ENCODE assay signal across 13 cellular contexts in the genomic region with DNA sequence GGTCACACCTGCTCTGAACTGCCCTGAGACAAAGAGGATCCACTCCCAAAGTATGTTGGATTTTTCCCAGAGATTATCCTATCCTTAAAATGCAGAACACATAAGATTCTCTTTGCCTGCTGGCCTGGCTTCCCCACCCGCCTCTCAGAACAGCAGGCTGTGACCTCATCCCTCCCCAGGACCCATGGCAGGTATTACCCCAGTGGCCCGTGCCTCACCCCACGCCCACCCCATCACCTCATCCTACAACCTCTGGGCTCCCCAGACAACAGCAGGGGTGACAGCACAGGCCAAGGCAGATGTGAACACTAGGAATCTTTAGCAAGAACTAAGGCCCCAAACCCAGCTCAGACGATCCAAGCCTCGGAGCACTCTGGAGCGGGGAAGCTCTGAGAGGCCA. TPM values are rescaled to one million over a fixed set of nuclear protein-coding genes. Genes with fewer than 3 reads are reported as not detected.
DNase-seq lines count a peak whose midpoint lies in the region; ATAC-seq and TF ChIP-seq lines count a peak whose summit lies in the region.
"Had no signal": no experiment of that assay in that cellular context is flagged by ENCODE, and none has a peak within 500 bp of the region (broad histone marks: within the 10 kb centered on the region; RNA-seq: fewer than 3 reads in every experiment).

No MANE protein-coding gene starts in this region.

- H3K27ac Mint-ChIP-seq in Caco-2 (ENCODE audit: unreplicated experiment) (peak overlapping the region; percentile 17), WTC11 (peak overlapping the region; percentile 8; the same call in 1 of the 2 replicates), memory B cell (peak overlapping the region; percentile 24)
- no peak overlapping the region for H3K27ac Mint-ChIP-seq in stimulated activated naive B cell treated with anti-CD40 and anti-IgM and Interleukin-4, amounts not matched to agents 10 μg/mL and 1 μg/mL and 100 μg/mL, for 72 hours
- H3K27ac Mint-ChIP-seq: CD4-positive, alpha-beta T cell had no signal

- intact Hi-C loops in Caco-2 (cut with micrococcal nuclease; ENCODE audit: unreplicated experiment), result loop anchor here (1.0 to 2.0 kb wide), 3 partner anchors 30 to 143 kb away; no protein-coding TSS in a partner anchor

- H3K36me3 Mint-ChIP-seq in Caco-2 (ENCODE audit: insufficient read depth, unreplicated experiment), result no peaks in the 10 kb centered on the region
- no peaks in the 10 kb centered on the region for H3K36me3 Mint-ChIP-seq in WTC11
- no peaks in the 10 kb centered on the region for H3K36me3 Mint-ChIP-seq in memory B cell
- no peaks in the 10 kb centered on the region for H3K36me3 Mint-ChIP-seq in stimulated activated naive B cell treated with anti-CD40 and anti-IgM and Interleukin-4, amounts not matched to agents 10 μg/mL and 1 μg/mL and 100 μg/mL, for 72 hours

- DNase-seq in Caco-2 (no peak), WTC11 (ENCODE audit: low spot score) (no peak), memory B cell (ENCODE audit: low spot score in 2 of 2) (no peak)
- DNase-seq in stimulated activated naive B cell treated with anti-CD40 and anti-IgM and Interleukin-4, amounts not matched to agents 10 μg/mL and 1 μg/mL and 100 μg/mL, for 72 hours, result no peak
- no peak for DNase-seq in activated naive CD4-positive, alpha-beta T cell treated with anti-CD3 and anti-CD28 coated beads, Interleukin-2, amount 50 U/mL, for 16 hours

- CTCF ChIA-PET in Caco-2 (lab: Charles Lee) (interaction anchor here (0.7 to 1.8 kb wide), 8 partner anchors 29 to 183 kb away, joined by 4 to 42 read pairs (median 6); a partner anchor contains a TSS), WTC11 (lab: Charles Lee) (interaction anchor here (0.6 to 4.3 kb wide), 39 partner anchors 8 to 236 kb away, joined by 3 to 169 read pairs (median 7); a partner anchor contains a TSS)

- H3K9me3 ChIP-seq in Caco-2, result no peaks in the 10 kb centered on the region
- H3K9me3 ChIP-seq: A549, BE2C, SK-N-SH had no signal

- BruUV-seq in Caco-2 (replicated peaks; lab: Mats Ljungman, UMichigan), result no TSS peak

- H3K4me1 ChIP-seq in Caco-2, result no peaks in the 10 kb centered on the region

- POLR2A ChIA-PET in Caco-2 (lab: Charles Lee) (interaction anchor here (0.7 kb wide), 1 partner anchor 25 kb away, joined by 3 read pairs; no protein-coding TSS in a partner anchor), WTC11 (lab: Charles Lee) (interaction anchor here (0.5 to 1.6 kb wide), 5 partner anchors 29 to 1871 kb away, joined by 3 to 7 read pairs (median 5); a partner anchor contains a TSS)

- H3K4me3 Mint-ChIP-seq in Caco-2 (ENCODE audit: unreplicated experiment) (no peak overlapping the region), WTC11 (no peak overlapping the region), memory B cell (no peak overlapping the region)
- no peak overlapping the region for H3K4me3 Mint-ChIP-seq in stimulated activated naive B cell treated with anti-CD40 and anti-IgM and Interleukin-4, amounts not matched to agents 10 μg/mL and 1 μg/mL and 100 μg/mL, for 72 hours
- H3K4me3 Mint-ChIP-seq: CD4-positive, alpha-beta T cell had no signal

- H3K27me3 ChIP-seq in Caco-2 (replicated peaks; ENCODE audit: control insufficient read depth, insufficient read depth, low read length), result no peaks in the 10 kb centered on the region; the same call in 1 of the 2 replicates
- H3K27me3 ChIP-seq: BE2C had no signal

- H3K9me3 Mint-ChIP-seq in Caco-2 (ENCODE audit: unreplicated experiment) (no peaks in the 10 kb centered on the region), WTC11 (no peaks in the 10 kb centered on the region), memory B cell (no peaks in the 10 kb centered on the region)
- H3K9me3 Mint-ChIP-seq in stimulated activated naive B cell treated with anti-CD40 and anti-IgM and Interleukin-4, amounts not matched to agents 10 μg/mL and 1 μg/mL and 100 μg/mL, for 72 hours, result no peaks in the 10 kb centered on the region
- H3K9me3 Mint-ChIP-seq: CD4-positive, alpha-beta T cell had no signal

- TF ChIP-seq CTCF in Caco-2 (IDR thresholded peaks at IDR 0.05; ENCODE audit: insufficient read depth in 1 of 2, low read depth in 1 of 2, low read length in 1 of 2, severe bottlenecking in 1 of 2, unreplicated experiment in 1 of 2) (no peak), WTC11 (IDR thresholded peaks at IDR 0.05) (no peak)

- ATAC-seq in WTC11 (no peak), memory B cell (ENCODE audit: low read depth) (no peak), GM19395 (IDR thresholded peaks at IDR 0.05; ENCODE audit: unreplicated experiment) (no peak), HG03460 (IDR thresholded peaks at IDR 0.05; ENCODE audit: unreplicated experiment) (no peak), GM21723 (IDR thresholded peaks at IDR 0.05; ENCODE audit: unreplicated experiment) (no peak)
- ATAC-seq in stimulated activated naive B cell treated with anti-CD40 and anti-IgM and Interleukin-4, amounts not matched to agents 10 μg/mL and 1 μg/mL and 100 μg/mL, for 72 hours (replicated peaks), result peak; percentile 60 to 65

- H3K36me3 ChIP-seq in Caco-2 (ENCODE audit: control insufficient read depth, insufficient read depth, low read length), result no peaks in the 10 kb centered on the region
- H3K36me3 ChIP-seq: BE2C had no signal

- H3K4me3 ChIP-seq in Caco-2 (ENCODE audit: low read depth, low read length), result no peak overlapping the region
- H3K4me3 ChIP-seq: A549, PC-9 had no signal

- H3K27me3 Mint-ChIP-seq in Caco-2 (ENCODE audit: insufficient read depth, unreplicated experiment) (peaks cover 16% of the 10 kb centered on the region), WTC11 (ENCODE audit: low read depth) (no peaks in the 10 kb centered on the region; the same call in 1 of the 2 replicates), memory B cell (peaks cover 15% of the 10 kb centered on the region)
- peaks cover 19 to 39% of the 10 kb centered on the region in 2 donors for H3K27me3 Mint-ChIP-seq in stimulated activated naive B cell treated with anti-CD40 and anti-IgM and Interleukin-4, amounts not matched to agents 10 μg/mL and 1 μg/mL and 100 μg/mL, for 72 hours

- H3K4me1 Mint-ChIP-seq in Caco-2 (ENCODE audit: low read depth, unreplicated experiment) (no peaks in the 10 kb centered on the region), WTC11 (peaks cover 20% of the 10 kb centered on the region), memory B cell (peaks cover 14% of the 10 kb centered on the region)
- H3K4me1 Mint-ChIP-seq in stimulated activated naive B cell treated with anti-CD40 and anti-IgM and Interleukin-4, amounts not matched to agents 10 μg/mL and 1 μg/mL and 100 μg/mL, for 72 hours, result peaks cover 17 to 28% of the 10 kb centered on the region in 2 donors

TF ChIP-seq in WTC11, 78 proteins besides CTCF, POLR2A, EP300 and RAD21:
- TF ChIP-seq, protein P1, sequence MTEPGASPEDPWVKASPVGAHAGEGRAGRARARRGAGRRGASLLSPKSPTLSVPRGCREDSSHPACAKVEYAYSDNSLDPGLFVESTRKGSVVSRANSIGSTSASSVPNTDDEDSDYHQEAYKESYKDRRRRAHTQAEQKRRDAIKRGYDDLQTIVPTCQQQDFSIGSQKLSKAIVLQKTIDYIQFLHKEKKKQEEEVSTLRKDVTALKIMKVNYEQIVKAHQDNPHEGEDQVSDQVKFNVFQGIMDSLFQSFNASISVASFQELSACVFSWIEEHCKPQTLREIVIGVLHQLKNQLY (CRISPR knock-in tag; IDR thresholded peaks at IDR 0.05), result no peak
- TF ChIP-seq, protein P2, sequence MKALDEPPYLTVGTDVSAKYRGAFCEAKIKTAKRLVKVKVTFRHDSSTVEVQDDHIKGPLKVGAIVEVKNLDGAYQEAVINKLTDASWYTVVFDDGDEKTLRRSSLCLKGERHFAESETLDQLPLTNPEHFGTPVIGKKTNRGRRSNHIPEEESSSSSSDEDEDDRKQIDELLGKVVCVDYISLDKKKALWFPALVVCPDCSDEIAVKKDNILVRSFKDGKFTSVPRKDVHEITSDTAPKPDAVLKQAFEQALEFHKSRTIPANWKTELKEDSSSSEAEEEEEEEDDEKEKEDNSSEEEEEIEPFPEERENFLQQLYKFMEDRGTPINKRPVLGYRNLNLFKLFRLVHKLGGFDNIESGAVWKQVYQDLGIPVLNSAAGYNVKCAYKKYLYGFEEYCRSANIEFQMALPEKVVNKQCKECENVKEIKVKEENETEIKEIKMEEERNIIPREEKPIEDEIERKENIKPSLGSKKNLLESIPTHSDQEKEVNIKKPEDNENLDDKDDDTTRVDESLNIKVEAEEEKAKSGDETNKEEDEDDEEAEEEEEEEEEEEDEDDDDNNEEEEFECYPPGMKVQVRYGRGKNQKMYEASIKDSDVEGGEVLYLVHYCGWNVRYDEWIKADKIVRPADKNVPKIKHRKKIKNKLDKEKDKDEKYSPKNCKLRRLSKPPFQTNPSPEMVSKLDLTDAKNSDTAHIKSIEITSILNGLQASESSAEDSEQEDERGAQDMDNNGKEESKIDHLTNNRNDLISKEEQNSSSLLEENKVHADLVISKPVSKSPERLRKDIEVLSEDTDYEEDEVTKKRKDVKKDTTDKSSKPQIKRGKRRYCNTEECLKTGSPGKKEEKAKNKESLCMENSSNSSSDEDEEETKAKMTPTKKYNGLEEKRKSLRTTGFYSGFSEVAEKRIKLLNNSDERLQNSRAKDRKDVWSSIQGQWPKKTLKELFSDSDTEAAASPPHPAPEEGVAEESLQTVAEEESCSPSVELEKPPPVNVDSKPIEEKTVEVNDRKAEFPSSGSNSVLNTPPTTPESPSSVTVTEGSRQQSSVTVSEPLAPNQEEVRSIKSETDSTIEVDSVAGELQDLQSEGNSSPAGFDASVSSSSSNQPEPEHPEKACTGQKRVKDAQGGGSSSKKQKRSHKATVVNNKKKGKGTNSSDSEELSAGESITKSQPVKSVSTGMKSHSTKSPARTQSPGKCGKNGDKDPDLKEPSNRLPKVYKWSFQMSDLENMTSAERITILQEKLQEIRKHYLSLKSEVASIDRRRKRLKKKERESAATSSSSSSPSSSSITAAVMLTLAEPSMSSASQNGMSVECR (CRISPR knock-in tag; IDR thresholded peaks at IDR 0.05; ENCODE audit: borderline replicate concordance), result no peak

RNA-seq across cellular contexts. Expression of a gene that starts 35.1 kb away (rescaled TPM):
- total RNA-seq in Caco-2 (2022) (not detected in 2 replicates), WTC11 (2021) (not detected in 3 replicates)
- total RNA-seq: CD4-positive, alpha-beta T cell; PC-9 had no signal

RNA-seq across cellular contexts. Expression of a gene that starts 40.3 kb away (rescaled TPM):
- total RNA-seq in Caco-2 (2022) (416 and 432 TPM in 2 replicates), WTC11 (2021) (19.2 to 32.0 TPM (median 30.8 TPM) in 3 replicates)

RNA-seq across cellular contexts. Expression of a gene that starts 45.2 kb away (rescaled TPM):
- not detected in 2 replicates for total RNA-seq in Caco-2 (2022)
- not detected in 3 replicates for total RNA-seq in WTC11 (2021)

RNA-seq across cellular contexts. Expression of a gene that starts 50.1 kb away (rescaled TPM):
- 53.6 and 54.4 TPM in 2 replicates for total RNA-seq in Caco-2 (2022)
- 22.7 to 32.0 TPM (median 31.7 TPM) in 3 replicates for total RNA-seq in WTC11 (2021)

RNA-seq across cellular contexts. Expression of a gene that starts 53.5 kb away (rescaled TPM):
- 0.61 and 0.84 TPM in 2 replicates for total RNA-seq in Caco-2 (2022)
- total RNA-seq in WTC11 (2021), result 0.33 TPM in 1 of 3 replicates, not detected in the others
- total RNA-seq: CD4-positive, alpha-beta T cell had no signal

Comparison
In these comparisons a context has a peak if more than half of its experiments do, and no peak if none do; other contexts are left out.
1. ATAC-seq: peak in stimulated activated naive B cell treated with anti-CD40 and anti-IgM and Interleukin-4, amounts not matched to agents 10 μg/mL and 1 μg/mL and 100 μg/mL, for 72 hours (2 of 2); none in WTC11 (single experiment), memory B cell (single experiment), GM19395 (single experiment), HG03460 (single experiment) and GM21723 (single experiment).
2. RNA of a gene that starts 40.3 kb away (total RNA-seq): 416 to 432 TPM in Caco-2; 19.2 to 32.0 TPM in WTC11; every median in the first group is over 10 times any median in the second.